ENCODE assay signal across 7 cellular contexts in the genomic region with DNA sequence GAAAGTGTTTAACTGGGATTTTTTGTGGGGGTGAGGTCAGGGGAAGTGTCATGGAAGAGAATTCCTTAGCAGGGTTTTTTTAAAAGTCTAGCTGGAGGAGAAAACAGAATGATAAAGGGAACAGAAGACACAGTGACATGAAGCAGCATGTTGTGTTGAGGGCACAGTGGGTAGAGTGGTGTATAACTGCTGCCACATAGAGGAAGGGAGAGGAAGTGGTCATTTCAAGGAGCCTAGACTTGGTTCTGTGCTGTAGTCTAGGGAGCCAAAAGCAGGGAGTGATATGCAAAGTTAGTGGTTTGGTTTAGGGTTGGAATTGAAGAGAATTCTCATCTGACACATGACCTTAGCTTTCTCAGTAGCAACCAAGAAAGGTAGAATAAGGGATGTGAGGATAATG. TPM values are rescaled to one million over a fixed set of nuclear protein-coding genes. Genes with fewer than 3 reads are reported as not detected.
A peak's percentile ranks its signal among the peaks of the same experiment; 100 is the strongest.
DNase-seq lines count a peak whose midpoint lies in the region; ATAC-seq and TF ChIP-seq lines count a peak whose summit lies in the region.

No MANE protein-coding gene starts in this region.

- ATAC-seq in GM21360 (IDR thresholded peaks at IDR 0.05; ENCODE audit: unreplicated experiment) (peak; percentile 97), HG03432 (IDR thresholded peaks at IDR 0.05; ENCODE audit: unreplicated experiment) (peak; percentile 100)

- H3K9me3 ChIP-seq in spleen: peaks cover 0 to 7% (median 0%) of the 10 kb centered on the region in 8 donors

- DNase-seq in GM06990 (ENCODE audit: extremely low read depth, insufficient read length) (no peak), RPMI7951 (ENCODE audit: low read depth) (peak; percentile 53), fibroblast of mammary gland (ENCODE audit: low read depth) (no peak), spleen (no peak), NCI-H1436 (lab: John Stamatoyannopoulos, UW) (no peak)

- H3K4me1 ChIP-seq in spleen: peaks cover 0 to 42% (median 21%) of the 10 kb centered on the region in 6 donors

- no peak overlapping the region for H3K27ac ChIP-seq in spleen

- intact Hi-C loops in spleen (cut with DNase I; ENCODE audit: low total_unique reads): no loop called here

- H3K36me3 ChIP-seq in GM06990 (ENCODE audit: control insufficient read depth, insufficient read depth, low read length): no peaks in the 10 kb centered on the region
- no peaks in the 10 kb centered on the region for H3K36me3 ChIP-seq in spleen

- no peak overlapping the region for H3K4me3 ChIP-seq in GM06990 (replicated peaks; ENCODE audit: low read depth, low read length)
- no peak overlapping the region for H3K4me3 ChIP-seq in fibroblast of mammary gland (ENCODE audit: control insufficient read depth, low read depth, low read length)
- H3K4me3 ChIP-seq in spleen: no peak overlapping the region

- TF ChIP-seq POLR2A in spleen (IDR thresholded peaks at IDR 0.05): no peak

- TF ChIP-seq CTCF in GM06990 (IDR thresholded peaks at IDR 0.05; ENCODE audit: insufficient read depth, low read length, poor library complexity, severe bottlenecking) (peak; percentile 66), fibroblast of mammary gland (conservative IDR thresholded peaks at IDR 0.05; ENCODE audit: control insufficient read depth, insufficient read depth, low read depth, low read length) (peak; percentile 51), spleen (IDR thresholded peaks at IDR 0.05 in 8 of 11, conservative IDR thresholded peaks at IDR 0.05 in 3 of 11) (peak in 9 of 11 experiments; percentile 17 to 56 (median 46))

- H3K27me3 ChIP-seq in GM06990 (replicated peaks; ENCODE audit: control insufficient read depth, insufficient read depth, low read length) (no peaks in the 10 kb centered on the region), spleen (replicated peaks in 1 of 7) (no peaks in the 10 kb centered on the region)

RNA-seq across cellular contexts. Expression of gene EEIG2, which starts 10.2 kb away (rescaled TPM):
- total RNA-seq in RPMI7951 (2014; rRNA removed; shearing (Covaris generic)): 40.5 and 47.8 TPM in 2 replicates
- 10 to 100 TPM; 17.1 to 21.1 (median 17.8) TPM for total RNA-seq in spleen
- polyA plus RNA-seq in spleen: 1 to 10 TPM; 3.3 to 5.4 (median 4.5) TPM
